1 cellular context compared by ENCODE assay signal in genomic region chr20:11207749-11208502, GRCh38.
TF ChIP-seq lines count a peak whose summit lies in the region.

No MANE protein-coding gene starts in this region.

TF ChIP-seq in SK-N-SH, 30 proteins besides CTCF, POLR2A, EP300 and RAD21 (continued from another document):
- TF ChIP-seq REST (IDR thresholded peaks at IDR 0.05; ENCODE audit: low read depth, low read length) (0 out of 2 replicates have a peak, but pooled peaks have one; percentile 11), EZH2phosphoT487 (IDR thresholded peaks at IDR 0.05; ENCODE audit: borderline replicate concordance, low read depth) (no peak), TAF1 (IDR thresholded peaks at IDR 0.05; ENCODE audit: borderline replicate concordance, low read depth, low read length) (no peak; the same call in 1 of the 2 replicates), POLR2AphosphoS5 (IDR thresholded peaks at IDR 0.05; ENCODE audit: low read depth, low read length) (peak; percentile 59; the same call in 1 of the 2 replicates), MEF2A (IDR thresholded peaks at IDR 0.05; ENCODE audit: borderline replicate concordance, low read depth) (peak; percentile 24), GATA2 (CRISPR knock-in tag; IDR thresholded peaks at IDR 0.05) (no peak), TEAD4 (IDR thresholded peaks at IDR 0.05; ENCODE audit: borderline replicate concordance, insufficient read depth) (peak; percentile 20; the same call in 1 of the 2 replicates), PBX3 (IDR thresholded peaks at IDR 0.05) (peak; percentile 87), MXI1 (IDR thresholded peaks at IDR 0.05; ENCODE audit: low read depth, low read length) (no peak), USF2 (IDR thresholded peaks at IDR 0.05; ENCODE audit: borderline replicate concordance, low read depth, low read length) (no peak), YY1 (IDR thresholded peaks at IDR 0.05; ENCODE audit: low read depth) (0 out of 2 replicates have a peak, but pooled peaks have one; percentile 25)
